In the genomic region with DNA sequence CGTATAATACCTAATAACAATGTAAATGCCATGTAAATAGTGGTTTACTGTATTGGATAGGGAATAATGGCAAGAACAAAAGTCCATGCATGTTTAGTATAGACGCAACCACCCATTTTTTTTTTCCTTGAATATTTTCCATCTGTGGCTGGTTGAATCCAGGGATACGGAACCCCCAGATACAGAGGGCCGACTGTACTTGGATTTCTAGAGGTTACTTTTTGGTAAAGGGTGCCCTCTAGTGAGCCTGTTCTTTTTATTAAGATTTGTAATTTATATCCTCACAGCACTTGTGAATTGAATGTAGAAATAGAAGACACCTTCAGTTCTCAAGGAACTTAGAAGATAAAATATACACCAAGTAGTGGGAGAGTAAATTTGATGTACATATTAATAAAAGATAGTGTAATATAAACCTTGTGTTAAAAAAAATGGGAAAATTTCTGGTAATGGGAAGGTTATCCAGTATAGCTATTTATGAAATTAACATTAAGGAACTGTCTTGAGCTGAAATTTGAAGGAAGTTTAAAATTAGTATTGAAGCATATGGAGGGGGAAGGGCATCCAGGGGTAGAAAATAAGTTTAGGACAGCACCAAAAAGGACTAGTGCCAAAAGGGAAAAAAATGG, we compare ENCODE assay signal across 8 cellular contexts. TPM values are rescaled to one million over a fixed set of nuclear protein-coding genes. Genes with fewer than 3 reads are reported as not detected.
DNase-seq lines count a peak whose midpoint lies in the region; ATAC-seq, FAIRE-seq and TF ChIP-seq lines count a peak whose summit lies in the region.

No MANE protein-coding gene starts in this region.

- intact Hi-C loops in CD4-positive, alpha-beta memory T cell (cut with micrococcal nuclease) = loop anchor here (1.0 to 10.0 kb wide), 4 partner anchors 37 to 363 kb away; no protein-coding TSS in a partner anchor

- ATAC-seq in activated naive CD4-positive, alpha-beta T cell treated with anti-CD3 and anti-CD28 coated beads, Interleukin-2, amount 50 U/mL, for 72 hours = no peak
- ATAC-seq in HG03280 (IDR thresholded peaks at IDR 0.05; ENCODE audit: unreplicated experiment) = no peak

- H3K79me2 ChIP-seq in OCI-LY3 (ENCODE audit: low read length) = peaks cover 5% of the 10 kb centered on the region; the same call in 1 of the 2 replicates

- no peak overlapping the region for H3K4me2 ChIP-seq in OCI-LY3 (ENCODE audit: low read length)

- no peak overlapping the region for H2AFZ ChIP-seq in OCI-LY3 (ENCODE audit: low read depth, low read length)

- H3K27ac Mint-ChIP-seq in CD4-positive, alpha-beta memory T cell = no peak overlapping the region
- H3K27ac Mint-ChIP-seq in activated naive CD4-positive, alpha-beta T cell treated with anti-CD3 and anti-CD28 coated beads, Interleukin-2, amount 50 U/mL, for 72 hours = no peak overlapping the region
- H3K27ac Mint-ChIP-seq in mesothelial cell of epicardium = no peak overlapping the region

- no peaks in the 10 kb centered on the region for H3K27me3 ChIP-seq in CD4-positive, alpha-beta memory T cell (ENCODE audit: insufficient read depth, low read length)
- no peaks in the 10 kb centered on the region for H3K27me3 ChIP-seq in OCI-LY3 (ENCODE audit: low read depth, low read length)

- no peaks in the 10 kb centered on the region for H3K36me3 Mint-ChIP-seq in CD4-positive, alpha-beta memory T cell
- H3K36me3 Mint-ChIP-seq in activated naive CD4-positive, alpha-beta T cell treated with anti-CD3 and anti-CD28 coated beads, Interleukin-2, amount 50 U/mL, for 72 hours = no peaks in the 10 kb centered on the region
- H3K36me3 Mint-ChIP-seq in mesothelial cell of epicardium = no peaks in the 10 kb centered on the region

- no peaks in the 10 kb centered on the region for H3K9me3 Mint-ChIP-seq in CD4-positive, alpha-beta memory T cell
- H3K9me3 Mint-ChIP-seq in activated naive CD4-positive, alpha-beta T cell treated with anti-CD3 and anti-CD28 coated beads, Interleukin-2, amount 50 U/mL, for 72 hours = no peaks in the 10 kb centered on the region
- H3K9me3 Mint-ChIP-seq in mesothelial cell of epicardium = no peaks in the 10 kb centered on the region

- H3K27me3 Mint-ChIP-seq in CD4-positive, alpha-beta memory T cell = no peaks in the 10 kb centered on the region
- H3K27me3 Mint-ChIP-seq in mesothelial cell of epicardium (ENCODE audit: low read depth) = no peaks in the 10 kb centered on the region

- no peaks in the 10 kb centered on the region for H3K9me3 ChIP-seq in CD4-positive, alpha-beta memory T cell (ENCODE audit: control insufficient read depth in 1 of 2, low read length in 2 of 2)
- no peaks in the 10 kb centered on the region for H3K9me3 ChIP-seq in OCI-LY3 (ENCODE audit: insufficient read depth, low read length)

- H3K36me3 ChIP-seq in CD4-positive, alpha-beta memory T cell (ENCODE audit: insufficient read depth, low read length) = no peaks in the 10 kb centered on the region
- no peaks in the 10 kb centered on the region for H3K36me3 ChIP-seq in OCI-LY3 (replicated peaks; ENCODE audit: low read depth, low read length)

- H3K27ac ChIP-seq in CD4-positive, alpha-beta memory T cell (ENCODE audit: low read depth, low read length) = no peak overlapping the region
- no peak overlapping the region for H3K27ac ChIP-seq in OCI-LY3 (ENCODE audit: low read length)

- CTCF ChIA-PET in CD4-positive, alpha-beta memory T cell (lab: Charles Lee; ENCODE audit: partially characterized antibody) = interaction anchor here (0.8 to 1.9 kb wide), 12 partner anchors 13 to 363 kb away, joined by 3 to 47 read pairs (median 3); a partner anchor contains a TSS

- H4K20me1 ChIP-seq in OCI-LY3 (ENCODE audit: insufficient read depth, low read length) = 0 out of 2 replicates have a peak, but pooled peaks cover 3% of the 10 kb centered on the region

- H3K4me3 Mint-ChIP-seq in CD4-positive, alpha-beta memory T cell = no peak overlapping the region
- H3K4me3 Mint-ChIP-seq in mesothelial cell of epicardium = no peak overlapping the region

- POLR2A ChIA-PET in CD4-positive, alpha-beta memory T cell (lab: Charles Lee; ENCODE audit: partially characterized antibody) = no interaction called here

- TF ChIP-seq CTCF in HFF-Myc (IDR thresholded peaks at IDR 0.05; ENCODE audit: low read depth, low read length, missing control alignments) (peak; percentile 31), OCI-LY3 (IDR thresholded peaks at IDR 0.05; ENCODE audit: low read depth, low read length) (peak; percentile 56), mesothelial cell of epicardium (IDR thresholded peaks at IDR 0.05; ENCODE audit: unreplicated experiment) (no peak)

- no peak overlapping the region for H3K4me3 ChIP-seq in CD4-positive, alpha-beta memory T cell (ENCODE audit: low read length in 2 of 2)
- H3K4me3 ChIP-seq in HFF-Myc (replicated peaks; ENCODE audit: low read depth, low read length) (no peak overlapping the region), OCI-LY3 (ENCODE audit: low read length) (no peak overlapping the region)

- H3K4me1 ChIP-seq in CD4-positive, alpha-beta memory T cell (ENCODE audit: insufficient read depth, low read length) = peaks cover 23% of the 10 kb centered on the region
- H3K4me1 ChIP-seq in OCI-LY3 (ENCODE audit: low read length) = no peaks in the 10 kb centered on the region

- H3K4me1 Mint-ChIP-seq in CD4-positive, alpha-beta memory T cell = peaks cover 21 to 31% (median 24%) of the 10 kb centered on the region in 4 donors
- H3K4me1 Mint-ChIP-seq in mesothelial cell of epicardium = no peaks in the 10 kb centered on the region

- no peak overlapping the region for H3K9ac ChIP-seq in OCI-LY3 (ENCODE audit: low read length)

- DNase-seq in CD4-positive, alpha-beta memory T cell = peak in 4 of 5 donors; percentile 28 to 38 (median 32)
- DNase-seq in HFF-Myc (ENCODE audit: extremely low read depth, low read depth) (peak; percentile 36), mucosa of gallbladder (ENCODE audit: low spot score) (peak; percentile 21), mesothelial cell of epicardium (ENCODE audit: low spot score in 2 of 2, unreplicated experiment in 2 of 2) (no peak)
- DNase-seq in activated naive CD4-positive, alpha-beta T cell treated with anti-CD3 and anti-CD28 coated beads, Interleukin-2, amount 50 U/mL, for 72 hours (ENCODE audit: low spot score in 2 of 2) = no peak

- peak; percentile 29 for FAIRE-seq in endometrium (lab: Jason Lieb, UNC)

RNA-seq across cellular contexts. Expression of a gene that starts 32.0 kb away (rescaled TPM):
- 10 to 100 TPM; 10.5 to 11.4 TPM for total RNA-seq in CD4-positive, alpha-beta memory T cell
- 10 to 100 TPM in 1 of 2 donors, 1 to 10 TPM in 1; 4.3 to 11.4 TPM for polyA plus RNA-seq in CD4-positive, alpha-beta memory T cell
- total RNA-seq in mucosa of gallbladder (26.0 TPM), mesothelial cell of epicardium (11.3 to 12.1 TPM (median 11.6 TPM) in 3 replicates)
- total RNA-seq in activated naive CD4-positive, alpha-beta T cell treated with anti-CD3 and anti-CD28 coated beads, Interleukin-2, amount 50 U/mL, for 72 hours = 10 to 100 TPM; 12.1 to 17.6 TPM

Comparison
In these comparisons a context has a peak if more than half of its experiments do, and no peak if none do; other contexts are left out.
1. DNase-seq: peak in CD4-positive, alpha-beta memory T cell (4 of 5), HFF-Myc (single experiment) and mucosa of gallbladder (single experiment); none in activated naive CD4-positive, alpha-beta T cell treated with anti-CD3 and anti-CD28 coated beads, Interleukin-2, amount 50 U/mL, for 72 hours (0 of 2) and mesothelial cell of epicardium (0 of 2).